Comparison of ENCODE assay signal across 15 cellular contexts in genomic region chr11:86477495-86478155, GRCh38.
DNase-seq lines count a peak whose midpoint lies in the region; ATAC-seq and TF ChIP-seq lines count a peak whose summit lies in the region.
"Had no signal": no experiment of that assay in that cellular context is flagged by ENCODE, and none has a peak within 500 bp of the region (broad histone marks: within the 10 kb centered on the region; RNA-seq: fewer than 3 reads in every experiment).

No MANE protein-coding gene starts in this region.

- no peaks in the 10 kb centered on the region for H3K9me3 Mint-ChIP-seq in activated CD8-positive, alpha-beta T cell treated with anti-CD3 and anti-CD28 coated beads, Interleukin-2, amount 10 ng/mL, durations not matched to agents 7 days and 5 days (ENCODE audit: insufficient read depth)

- CTCF ChIA-PET in activated CD8-positive, alpha-beta T cell treated with anti-CD3 and anti-CD28 coated beads, Interleukin-2, amount 10 ng/mL, durations not matched to agents 7 days and 5 days (lab: Charles Lee), result no interaction called here

- POLR2A ChIA-PET in activated CD8-positive, alpha-beta T cell treated with anti-CD3 and anti-CD28 coated beads, Interleukin-2, amount 10 ng/mL, durations not matched to agents 7 days and 5 days (lab: Charles Lee), result no interaction called here

- DNase-seq in Right ventricle myocardium inferior (ENCODE audit: missing footprints) (no peak), cardiac septum (ENCODE audit: low spot score) (no peak), coronary artery (ENCODE audit: low spot score) (peak; percentile 56), medulla oblongata (ENCODE audit: extremely low spot score) (peak; percentile 27), NCI-H526 (lab: John Stamatoyannopoulos, UW) (no peak), omental fat pad (ENCODE audit: low spot score) (no peak)
- no peak for DNase-seq in activated CD8-positive, alpha-beta T cell treated with anti-CD3 and anti-CD28 coated beads, Interleukin-2, amount 10 ng/mL, durations not matched to agents 7 days and 5 days
- DNase-seq: activated CD4-positive, alpha-beta T cell treated with anti-CD3 and anti-CD28 coated beads, Interleukin-2, amount 50 U/mL, for 48 hours; activated naive CD4-positive, alpha-beta T cell treated with anti-CD3 and anti-CD28 coated beads, Interleukin-2, amount 50 U/mL, for 16 hours; DMS153; effector memory CD4-positive, alpha-beta T cell; MV-4-11; NCI-H524 treated with DMSO at 0.1 percent for 48 hours; stimulated activated naive CD4-positive, alpha-beta T cell had no signal

- H3K4me3 Mint-ChIP-seq in activated CD8-positive, alpha-beta T cell treated with anti-CD3 and anti-CD28 coated beads, Interleukin-2, amount 10 ng/mL, durations not matched to agents 7 days and 5 days, result no peak overlapping the region

- intact Hi-C loops in Right ventricle myocardium inferior (cut with DNase I) (no loop called here), cardiac septum (cut with DNase I) (no loop called here)

- ATAC-seq in Right ventricle myocardium inferior, result peak; percentile 42
- ATAC-seq in HG02798 (IDR thresholded peaks at IDR 0.05; ENCODE audit: poor library complexity, unreplicated experiment), result no peak
- no peak for ATAC-seq in activated CD8-positive, alpha-beta T cell treated with anti-CD3 and anti-CD28 coated beads, Interleukin-2, amount 10 ng/mL, durations not matched to agents 7 days and 5 days
- no peak for ATAC-seq in omental fat pad (ENCODE audit: low FRiP score)

- H3K36me3 Mint-ChIP-seq in activated CD8-positive, alpha-beta T cell treated with anti-CD3 and anti-CD28 coated beads, Interleukin-2, amount 10 ng/mL, durations not matched to agents 7 days and 5 days (ENCODE audit: low read depth), result no peaks in the 10 kb centered on the region

- peak overlapping the region; percentile 46 to 82 for H3K27ac ChIP-seq in coronary artery

- H3K27ac Mint-ChIP-seq in activated CD8-positive, alpha-beta T cell treated with anti-CD3 and anti-CD28 coated beads, Interleukin-2, amount 10 ng/mL, durations not matched to agents 7 days and 5 days, result no peak overlapping the region

- no peaks in the 10 kb centered on the region for H3K27me3 Mint-ChIP-seq in activated CD8-positive, alpha-beta T cell treated with anti-CD3 and anti-CD28 coated beads, Interleukin-2, amount 10 ng/mL, durations not matched to agents 7 days and 5 days (ENCODE audit: low read depth)

- TF ChIP-seq CTCF in coronary artery (IDR thresholded peaks at IDR 0.05), result no peak
- no peak for TF ChIP-seq CTCF in omental fat pad (IDR thresholded peaks at IDR 0.05)

- no peak overlapping the region for H3K4me3 ChIP-seq in coronary artery

- no peaks in the 10 kb centered on the region for H3K4me1 Mint-ChIP-seq in activated CD8-positive, alpha-beta T cell treated with anti-CD3 and anti-CD28 coated beads, Interleukin-2, amount 10 ng/mL, durations not matched to agents 7 days and 5 days (ENCODE audit: low read depth)

Comparison
In these comparisons a context has a peak if more than half of its experiments do, and no peak if none do; other contexts are left out.
1. DNase-seq: peak in coronary artery (single experiment) and medulla oblongata (single experiment); none in Right ventricle myocardium inferior (single experiment), cardiac septum (single experiment), activated CD8-positive, alpha-beta T cell treated with anti-CD3 and anti-CD28 coated beads, Interleukin-2, amount 10 ng/mL, durations not matched to agents 7 days and 5 days (single experiment), NCI-H526 (0 of 2) and omental fat pad (single experiment).